In genomic region chr9:124320062-124320973, GRCh38 we compare ENCODE assay signal across 1 cellular context.
TF ChIP-seq lines count a peak whose summit lies in the region.

No MANE protein-coding gene starts in this region.

TF ChIP-seq in K562, 482 proteins besides CTCF, POLR2A, EP300 and RAD21 (continued from another document and continues in another):
- TF ChIP-seq ZNF318 (IDR thresholded peaks at IDR 0.05; ENCODE audit: borderline replicate concordance in 1 of 2, low read depth in 1 of 2) (no peak), MLX (CRISPR knock-in tag; conservative IDR thresholded peaks at IDR 0.05) (no peak), MEIS2 (IDR thresholded peaks at IDR 0.05; ENCODE audit: partially characterized antibody) (no peak), NCOA4 (IDR thresholded peaks at IDR 0.05; ENCODE audit: partially characterized antibody) (no peak), CEBPZ (IDR thresholded peaks at IDR 0.05; ENCODE audit: borderline replicate concordance, low read depth, low read length) (no peak), KDM4B (IDR thresholded peaks at IDR 0.05; ENCODE audit: borderline replicate concordance in 2 of 2, low read depth in 1 of 2) (no peak), ETV1 (tag; conservative IDR thresholded peaks at IDR 0.05; ENCODE audit: low read depth) (peak; percentile 81), HCFC1 (IDR thresholded peaks at IDR 0.05; ENCODE audit: low read depth, low read length) (peak; percentile 21; the same call in 1 of the 2 replicates), KLF1 (tag; IDR thresholded peaks at IDR 0.05) (no peak), STAG1 (CRISPR knock-in tag; IDR thresholded peaks at IDR 0.05; ENCODE audit: borderline replicate concordance) (0 out of 2 replicates have a peak, but pooled peaks have one; percentile 35), RB1 (IDR thresholded peaks at IDR 0.05; ENCODE audit: low read depth) (0 out of 2 replicates have a peak, but pooled peaks have one; percentile 48), NBN (IDR thresholded peaks at IDR 0.05; ENCODE audit: low read depth) (no peak), ZNF668 (CRISPR knock-in tag; IDR thresholded peaks at IDR 0.05) (no peak), ZNF449 (CRISPR knock-in tag; IDR thresholded peaks at IDR 0.05) (no peak), KLF13 (tag; IDR thresholded peaks at IDR 0.05; ENCODE audit: borderline replicate concordance, low read depth) (0 out of 2 replicates have a peak, but pooled peaks have one; percentile 27), CEBPB (tag; IDR thresholded peaks at IDR 0.05) (no peak), SFPQ (IDR thresholded peaks at IDR 0.05; ENCODE audit: low read depth, low read length) (no peak), TCFL5 (CRISPR knock-in tag; conservative IDR thresholded peaks at IDR 0.05) (no peak), CSDE1 (IDR thresholded peaks at IDR 0.05) (no peak), TCF7 (IDR thresholded peaks at IDR 0.05; ENCODE audit: borderline replicate concordance) (no peak), ZNF511 (CRISPR knock-in tag; IDR thresholded peaks at IDR 0.05) (no peak), CTBP1 (IDR thresholded peaks at IDR 0.05; ENCODE audit: borderline replicate concordance) (peak; percentile 43; the same call in 1 of the 2 replicates), SMARCA4 (IDR thresholded peaks at IDR 0.05) (no peak), TRIM28 (IDR thresholded peaks at IDR 0.05) (no peak), SP1 (CRISPR knock-in tag; IDR thresholded peaks at IDR 0.05) (peak; percentile 48; the same call in 1 of the 2 replicates), IRF1 (CRISPR knock-in tag; IDR thresholded peaks at IDR 0.05; ENCODE audit: borderline replicate concordance) (no peak), SMC3 (conservative IDR thresholded peaks at IDR 0.05; ENCODE audit: insufficient read depth, low read depth, low read length) (peak; percentile 88), ZMIZ1 (IDR thresholded peaks at IDR 0.05; ENCODE audit: low read depth in 2 of 2, low read length in 2 of 2) (no peak), HMG20A (CRISPR knock-in tag; conservative IDR thresholded peaks at IDR 0.05) (no peak)
